In the genomic region with DNA sequence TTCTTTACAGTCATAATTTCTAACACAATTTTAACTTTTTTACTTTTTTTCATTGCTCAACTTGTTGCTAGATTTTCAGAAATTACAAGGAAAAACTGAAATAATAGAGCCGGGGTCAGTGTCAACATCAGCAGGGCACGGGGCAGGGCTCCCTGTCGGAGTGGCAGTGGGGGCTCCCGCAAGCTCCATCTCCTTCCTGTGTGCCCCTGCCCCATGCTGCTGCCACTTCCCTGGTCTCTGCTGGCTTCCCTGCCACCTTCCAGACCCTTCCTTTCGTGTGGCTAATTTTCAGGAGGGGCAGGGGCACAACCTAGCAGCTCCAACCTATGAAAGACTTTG, we compare ENCODE assay signal across 8 cellular contexts. TPM values are rescaled to one million over a fixed set of nuclear protein-coding genes. Genes with fewer than 3 reads are reported as not detected.
DNase-seq lines count a peak whose midpoint lies in the region; ATAC-seq and TF ChIP-seq lines count a peak whose summit lies in the region.

No MANE protein-coding gene starts in this region.

- intact Hi-C loops in left lung (cut with DNase I): no loop called here
- intact Hi-C loops in sciatic nerve (cut with DNase I): no loop called here

- DNase-seq in activated CD8-positive, alpha-beta memory T cell treated with anti-CD3 and anti-CD28 coated beads, Interleukin-2, amount 10 ng/mL, durations not matched to agents 7 days and 5 days: no peak
- no peak for DNase-seq in activated CD8-positive, alpha-beta memory T cell treated with anti-CD3 and anti-CD28 coated beads, Interleukin-2, amount 50 U/mL, for 4 hours
- no peak for DNase-seq in activated naive CD8-positive, alpha-beta T cell treated with anti-CD3 and anti-CD28 coated beads, Interleukin-2, amount 10 ng/mL, durations not matched to agents 7 days and 5 days
- DNase-seq in left lung (no peak), sciatic nerve (ENCODE audit: low spot score) (no peak), GOT3 (lab: John Stamatoyannopoulos, UW) (no peak), DMS153 (lab: John Stamatoyannopoulos, UW) (no peak)

- CTCF ChIA-PET in activated CD8-positive, alpha-beta memory T cell treated with anti-CD3 and anti-CD28 coated beads, Interleukin-2, amount 10 ng/mL, durations not matched to agents 7 days and 5 days (lab: Charles Lee): interaction anchor here (0.5 to 1.2 kb wide), 2 partner anchors 11 to 114 kb away, joined by 3 to 5 read pairs; no protein-coding TSS in a partner anchor

- H3K4me3 ChIP-seq in left lung: peak overlapping the region; percentile 88 to 94
- peak overlapping the region; percentile 88 for H3K4me3 ChIP-seq in thymus (ENCODE audit: low read length)

- no peaks in the 10 kb centered on the region for H3K9me3 Mint-ChIP-seq in activated CD8-positive, alpha-beta memory T cell treated with anti-CD3 and anti-CD28 coated beads, Interleukin-2, amount 10 ng/mL, durations not matched to agents 7 days and 5 days (ENCODE audit: low read depth)
- H3K9me3 Mint-ChIP-seq in activated naive CD8-positive, alpha-beta T cell treated with anti-CD3 and anti-CD28 coated beads, Interleukin-2, amount 10 ng/mL, durations not matched to agents 7 days and 5 days: no peaks in the 10 kb centered on the region

- POLR2A ChIA-PET in activated naive CD8-positive, alpha-beta T cell treated with anti-CD3 and anti-CD28 coated beads, Interleukin-2, amount 10 ng/mL, durations not matched to agents 7 days and 5 days (lab: Charles Lee): interaction anchor here (0.7 kb wide), 1 partner anchor 46 kb away, joined by 3 read pairs; no protein-coding TSS in a partner anchor

- H3K27ac Mint-ChIP-seq in activated CD8-positive, alpha-beta memory T cell treated with anti-CD3 and anti-CD28 coated beads, Interleukin-2, amount 10 ng/mL, durations not matched to agents 7 days and 5 days: peak overlapping the region; percentile 95
- H3K27ac Mint-ChIP-seq in activated naive CD8-positive, alpha-beta T cell treated with anti-CD3 and anti-CD28 coated beads, Interleukin-2, amount 10 ng/mL, durations not matched to agents 7 days and 5 days: peak overlapping the region; percentile 97

- H3K9me3 ChIP-seq in left lung: no peaks in the 10 kb centered on the region
- no peaks in the 10 kb centered on the region for H3K9me3 ChIP-seq in thymus (ENCODE audit: control insufficient read depth)

- H3K4me1 ChIP-seq in left lung (peaks cover 0 to 33% of the 10 kb centered on the region in 2 donors), thymus (ENCODE audit: control insufficient read depth, insufficient read depth, low read length) (peaks cover 15% of the 10 kb centered on the region)

- peaks cover 0 to 13% of the 10 kb centered on the region in 2 donors for H3K36me3 ChIP-seq in left lung
- H3K36me3 ChIP-seq in thymus (ENCODE audit: control insufficient read depth, insufficient read depth): peaks cover 9% of the 10 kb centered on the region

- H3K27me3 Mint-ChIP-seq in activated CD8-positive, alpha-beta memory T cell treated with anti-CD3 and anti-CD28 coated beads, Interleukin-2, amount 10 ng/mL, durations not matched to agents 7 days and 5 days: no peaks in the 10 kb centered on the region
- no peaks in the 10 kb centered on the region for H3K27me3 Mint-ChIP-seq in activated naive CD8-positive, alpha-beta T cell treated with anti-CD3 and anti-CD28 coated beads, Interleukin-2, amount 10 ng/mL, durations not matched to agents 7 days and 5 days

- no peak for TF ChIP-seq CTCF in left lung (IDR thresholded peaks at IDR 0.05)

- peaks cover 40% of the 10 kb centered on the region for H3K4me1 Mint-ChIP-seq in activated CD8-positive, alpha-beta memory T cell treated with anti-CD3 and anti-CD28 coated beads, Interleukin-2, amount 10 ng/mL, durations not matched to agents 7 days and 5 days
- peaks cover 33% of the 10 kb centered on the region for H3K4me1 Mint-ChIP-seq in activated naive CD8-positive, alpha-beta T cell treated with anti-CD3 and anti-CD28 coated beads, Interleukin-2, amount 10 ng/mL, durations not matched to agents 7 days and 5 days

- WGBS in thymus: 98% methylated on average over 5 of the region's 5 CpGs

- ATAC-seq in activated CD8-positive, alpha-beta memory T cell treated with anti-CD3 and anti-CD28 coated beads, Interleukin-2, amount 10 ng/mL, durations not matched to agents 7 days and 5 days: no peak
- no peak for ATAC-seq in activated naive CD8-positive, alpha-beta T cell treated with anti-CD3 and anti-CD28 coated beads, Interleukin-2, amount 10 ng/mL, durations not matched to agents 7 days and 5 days (ENCODE audit: low read depth)
- ATAC-seq in left lung: no peak
- no peak for ATAC-seq in sciatic nerve

- peaks cover 7% of the 10 kb centered on the region for H3K36me3 Mint-ChIP-seq in activated CD8-positive, alpha-beta memory T cell treated with anti-CD3 and anti-CD28 coated beads, Interleukin-2, amount 10 ng/mL, durations not matched to agents 7 days and 5 days
- peaks cover 7% of the 10 kb centered on the region for H3K36me3 Mint-ChIP-seq in activated naive CD8-positive, alpha-beta T cell treated with anti-CD3 and anti-CD28 coated beads, Interleukin-2, amount 10 ng/mL, durations not matched to agents 7 days and 5 days

- peak overlapping the region; percentile 92 for H3K4me3 Mint-ChIP-seq in activated CD8-positive, alpha-beta memory T cell treated with anti-CD3 and anti-CD28 coated beads, Interleukin-2, amount 10 ng/mL, durations not matched to agents 7 days and 5 days
- peak overlapping the region; percentile 96 for H3K4me3 Mint-ChIP-seq in activated naive CD8-positive, alpha-beta T cell treated with anti-CD3 and anti-CD28 coated beads, Interleukin-2, amount 10 ng/mL, durations not matched to agents 7 days and 5 days

- H3K27ac ChIP-seq in left lung: no peak overlapping the region
- H3K27ac ChIP-seq in thymus (ENCODE audit: low read depth): no peak overlapping the region

- no peaks in the 10 kb centered on the region for H3K27me3 ChIP-seq in left lung
- no peaks in the 10 kb centered on the region for H3K27me3 ChIP-seq in thymus (ENCODE audit: control insufficient read depth, insufficient read depth)

RNA-seq across cellular contexts. Expression of a gene that starts 1.0 kb away (rescaled TPM):
- total RNA-seq in activated CD8-positive, alpha-beta memory T cell treated with anti-CD3 and anti-CD28 coated beads, Interleukin-2, amount 10 ng/mL, durations not matched to agents 7 days and 5 days: 10 to 100 TPM; 68.2 to 71.2 TPM
- total RNA-seq in activated naive CD8-positive, alpha-beta T cell treated with anti-CD3 and anti-CD28 coated beads, Interleukin-2, amount 10 ng/mL, durations not matched to agents 7 days and 5 days: 10 to 100 TPM; 72.4 to 77.5 TPM
- 10 to 100 TPM; 43.8 to 58.7 TPM for total RNA-seq in left lung
- 60.0 TPM for polyA plus RNA-seq in thymus
- 58.4 TPM for total RNA-seq in sciatic nerve
